ENCODE assay signal across 8 cellular contexts in the genomic region with DNA sequence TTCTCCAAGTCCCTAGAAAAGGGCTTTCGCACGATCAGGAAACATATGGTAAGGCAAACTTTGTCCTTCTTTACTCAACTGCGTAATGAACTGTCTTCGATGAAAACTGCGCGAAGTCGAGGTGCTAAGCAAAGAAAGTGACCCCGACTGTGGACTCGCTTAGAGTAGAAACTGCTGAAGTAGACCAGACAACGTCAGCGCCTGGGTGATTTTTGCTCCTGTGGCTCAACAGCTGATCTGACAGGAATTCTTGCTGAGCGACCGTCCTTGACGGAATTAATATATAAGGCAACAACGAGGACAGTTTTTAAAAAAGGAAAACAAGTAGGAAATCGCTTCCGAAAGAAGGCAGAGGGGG. TPM values are rescaled to one million over a fixed set of nuclear protein-coding genes. Genes with fewer than 3 reads are reported as not detected.
DNase-seq lines count a peak whose midpoint lies in the region; ATAC-seq, FAIRE-seq and TF ChIP-seq lines count a peak whose summit lies in the region.

No MANE protein-coding gene starts in this region.

- H4K20me1 ChIP-seq in BLaER1: peaks cover 9% of the 10 kb centered on the region; the same call in 1 of the 2 replicates

- peaks cover 28% of the 10 kb centered on the region for H3K36me3 ChIP-seq in BLaER1

- peaks cover 30% of the 10 kb centered on the region for H3K4me1 ChIP-seq in BLaER1

- DNase-seq in RWPE1 (ENCODE audit: low spot score): peak; percentile 30
- DNase-seq in choroid plexus epithelial cell (ENCODE audit: low read depth): peak; percentile 76
- peak; percentile 81 for DNase-seq in kidney glomerular epithelial cell (lab: John Stamatoyannopoulos, UW)
- peak; percentile 42 for DNase-seq in stimulated activated CD8-positive, alpha-beta memory T cell treated with anti-CD3 and anti-CD28 coated beads, Interleukin-4, amount 100 ng/mL, for 48 hours
- DNase-seq in D721Med (ENCODE audit: insufficient read length, low spot score): no peak

- peak overlapping the region; percentile 88 for H3K4me2 ChIP-seq in BLaER1

- H3K4me3 ChIP-seq in BLaER1: peak overlapping the region; percentile 95
- H3K4me3 ChIP-seq in choroid plexus epithelial cell (ENCODE audit: low read depth, low read length): peak overlapping the region; percentile 96

- H3K27me3 ChIP-seq in BLaER1: no peaks in the 10 kb centered on the region

- peak overlapping the region; percentile 93 for H3K27ac ChIP-seq in BLaER1
- H3K27ac ChIP-seq in RWPE1: peak overlapping the region; percentile 96

- H3K9me3 ChIP-seq in BLaER1: no peaks in the 10 kb centered on the region

- peak overlapping the region; percentile 92 for H3K9ac ChIP-seq in BLaER1

- POLR2A ChIA-PET in RWPE1 (lab: Yijun Ruan, JAX; ENCODE audit: low non-redundant PET): interaction anchor here (0.6 to 1.0 kb wide), 4 partner anchors 11 to 120 kb away, joined by 3 to 4 read pairs (median 3); a partner anchor contains a TSS

- ATAC-seq in GM21825 (IDR thresholded peaks at IDR 0.05; ENCODE audit: unreplicated experiment) (peak; percentile 19), esophagus mucosa (no peak)

- no peak for FAIRE-seq in D721Med (lab: Jason Lieb, UNC)

- TF ChIP-seq CTCF in RWPE1 (conservative IDR thresholded peaks at IDR 0.05; ENCODE audit: low read depth): no peak
- no peak for TF ChIP-seq CTCF in choroid plexus epithelial cell (conservative IDR thresholded peaks at IDR 0.05; ENCODE audit: low read depth, low read length)
- no peak for TF ChIP-seq CTCF in D721Med (IDR thresholded peaks at IDR 0.05; ENCODE audit: insufficient read depth, missing control alignments)

- CTCF ChIA-PET in RWPE1 (lab: Yijun Ruan, JAX): interaction anchor here (1.3 kb wide), 1 partner anchor 246 kb away, joined by 6 read pairs; no protein-coding TSS in a partner anchor

RNA-seq across cellular contexts. Expression of a gene that starts 0.6 kb away (rescaled TPM):
- total RNA-seq in esophagus mucosa: 54.4 TPM

RNA-seq across cellular contexts. Expression of a gene that starts 32.7 kb away (rescaled TPM):
- 6.7 TPM for total RNA-seq in esophagus mucosa

RNA-seq across cellular contexts. Expression of a gene that starts 35.0 kb away (rescaled TPM):
- total RNA-seq in esophagus mucosa: 8.8 TPM
